8 cellular contexts compared by ENCODE assay signal in genomic region chr12:130870442-130871285, GRCh38. TPM values are rescaled to one million over a fixed set of nuclear protein-coding genes. Genes with fewer than 3 reads are reported as not detected.
DNase-seq lines count a peak whose midpoint lies in the region; ATAC-seq, FAIRE-seq and TF ChIP-seq lines count a peak whose summit lies in the region.

No MANE protein-coding gene starts in this region.

- FAIRE-seq in endothelial cell of umbilical vein (lab: Jason Lieb, UNC), result peak; percentile 84

- intact Hi-C loops in endothelial cell of umbilical vein (cut with micrococcal nuclease), result loop anchor here (1.0 to 10.0 kb wide), 6 partner anchors 31 to 1077 kb away; partner anchors contain the start of genes EP400, SFSWAP and STX2
- intact Hi-C loops in mucosa of descending colon (cut with DNase I, micrococcal nuclease), result no loop called here

- BruUV-seq in endothelial cell of umbilical vein (replicated peaks; lab: Mats Ljungman, UMichigan), result no TSS peak

- TF ChIP-seq CTCF in GM13977 (IDR thresholded peaks at IDR 0.05; ENCODE audit: extremely low read depth, insufficient read depth, missing control alignments) (peak; percentile 61), endothelial cell of umbilical vein (IDR thresholded peaks at IDR 0.05; ENCODE audit: extremely low read depth in 1 of 2, insufficient read depth in 1 of 2, low read depth in 1 of 2, low read length in 2 of 2) (peak; percentile 20 to 42), mucosa of descending colon (IDR thresholded peaks at IDR 0.05) (peak; percentile 15)

- no peaks in the 10 kb centered on the region for H3K27me3 ChIP-seq in endothelial cell of umbilical vein (ENCODE audit: control insufficient read depth in 2 of 2, insufficient read depth in 2 of 2, low read length in 2 of 2)

- CTCF ChIA-PET in endothelial cell of umbilical vein (lab: Charles Lee), result interaction anchor here (0.9 to 1.0 kb wide), 3 partner anchors 21 to 44 kb away, joined by 3 to 4 read pairs (median 3); no protein-coding TSS in a partner anchor

- ATAC-seq in HG02938 (IDR thresholded peaks at IDR 0.05; ENCODE audit: unreplicated experiment) (peak; percentile 64), mucosa of descending colon (peak; percentile 44)

- peak; percentile 89 for DNase-seq in 8988T
- DNase-seq in GM13977 (ENCODE audit: low spot score), result peak; percentile 83
- DNase-seq in NOMO-1 (lab: John Stamatoyannopoulos, UW; ENCODE audit: unreplicated experiment in 2 of 2), result peak; percentile 81 to 93
- DNase-seq in activated CD8-positive, alpha-beta memory T cell treated with anti-CD3 and anti-CD28 coated beads, Interleukin-2, amount 50 U/mL, for 4 hours, result peak; percentile 64
- peak; percentile 40 for DNase-seq in endothelial cell of umbilical vein (ENCODE audit: low read depth, low spot score)
- DNase-seq in mucosa of descending colon, result peak; percentile 48 to 72 (median 56)
- DNase-seq in stimulated activated CD8-positive, alpha-beta memory T cell treated with anti-CD3 and anti-CD28 coated beads, Interleukin-2, amount 100 ng/mL, for 1 hour (ENCODE audit: low read depth in 2 of 2), result peak; percentile 15 to 41

- no peak for TF ChIP-seq POLR2A in endothelial cell of umbilical vein (IDR thresholded peaks at IDR 0.05; ENCODE audit: low read depth, low read length)

- H4K20me1 ChIP-seq in endothelial cell of umbilical vein (replicated peaks; ENCODE audit: control insufficient read depth, extremely low read depth, insufficient read depth, low read length), result peaks cover 2% of the 10 kb centered on the region

- H3K4me2 ChIP-seq in endothelial cell of umbilical vein (ENCODE audit: insufficient read depth, low read length), result peak overlapping the region; percentile 86

- dilution Hi-C loops in endothelial cell of umbilical vein (cut with MboI; ENCODE audit: extremely low pct_ligation_motif_present, low sequenced_read_pairs), result no loop called here

- peaks cover 36% of the 10 kb centered on the region for H3K79me2 ChIP-seq in endothelial cell of umbilical vein (ENCODE audit: control insufficient read depth, insufficient read depth, low read length)

- H3K4me1 ChIP-seq in endothelial cell of umbilical vein (ENCODE audit: control insufficient read depth, extremely low read depth, insufficient read depth, low read length), result peaks cover 23% of the 10 kb centered on the region
- H3K4me1 ChIP-seq in mucosa of descending colon (ENCODE audit: low read depth), result peaks cover 13% of the 10 kb centered on the region

- H3K9me1 ChIP-seq in endothelial cell of umbilical vein (replicated peaks; ENCODE audit: control insufficient read depth, extremely low read depth, insufficient read depth, low read length), result no peaks in the 10 kb centered on the region

- H3K9ac ChIP-seq in endothelial cell of umbilical vein (replicated peaks; ENCODE audit: extremely low read depth, insufficient read depth, low read length), result peak overlapping the region; percentile 86

- H3K27ac ChIP-seq in endothelial cell of umbilical vein (ENCODE audit: insufficient read depth, low read depth, low read length), result peak overlapping the region; percentile 66

- H3K4me3 ChIP-seq in endothelial cell of umbilical vein (replicated peaks in 1 of 3; ENCODE audit: insufficient read depth in 1 of 3, low read depth in 1 of 3, low read length in 3 of 3) (peak overlapping the region in 2 of 3 experiments; percentile 64 to 73), mucosa of descending colon (no peak overlapping the region)

- in situ Hi-C loops in GM13977 (cut with MboI; ENCODE audit: low pct_unique_long_range_greater_than_20kb, low sequenced_read_pairs, unreplicated experiment), result no loop called here

- POLR2A ChIA-PET in endothelial cell of umbilical vein (lab: Charles Lee), result no interaction called here

- H3K9me3 ChIP-seq in endothelial cell of umbilical vein (replicated peaks; ENCODE audit: control insufficient read depth, insufficient read depth, low read length) (no peaks in the 10 kb centered on the region), mucosa of descending colon (no peaks in the 10 kb centered on the region)

- H3K36me3 ChIP-seq in endothelial cell of umbilical vein (ENCODE audit: control insufficient read depth in 2 of 2, extremely low read depth in 1 of 2, insufficient read depth in 2 of 2, low read length in 2 of 2), result peaks cover 5 to 25% of the 10 kb centered on the region in 2 experiments
- H3K36me3 ChIP-seq in mucosa of descending colon (ENCODE audit: low read depth), result peaks cover 5% of the 10 kb centered on the region

- peak overlapping the region; percentile 97 for H2AFZ ChIP-seq in endothelial cell of umbilical vein (ENCODE audit: low read depth, low read length)

TF ChIP-seq in endothelial cell of umbilical vein, 7 proteins besides CTCF, POLR2A, EP300 and RAD21:
- TF ChIP-seq FOS (IDR thresholded peaks at IDR 0.05; ENCODE audit: borderline replicate concordance, insufficient read depth, low read length) (no peak), MAX (IDR thresholded peaks at IDR 0.05; ENCODE audit: insufficient read depth, insufficient read length) (no peak), EZH2 (IDR thresholded peaks at IDR 0.05; ENCODE audit: borderline replicate concordance, low read depth, low read length, severe bottlenecking) (no peak), POLR2AphosphoS5 (IDR thresholded peaks at IDR 0.05; ENCODE audit: insufficient read depth, low read depth, low read length) (no peak), JUN (IDR thresholded peaks at IDR 0.05; ENCODE audit: borderline replicate concordance, insufficient read depth, insufficient read length, low read depth) (no peak), MYC (IDR thresholded peaks at IDR 0.05; ENCODE audit: low read depth, low read length) (no peak), GATA2 (IDR thresholded peaks at IDR 0.05; ENCODE audit: insufficient read depth, insufficient read length, low read depth, low read length) (no peak)

RNA-seq across cellular contexts. Expression of gene RAN, which starts 1.2 kb away (rescaled TPM):
- total RNA-seq in endothelial cell of umbilical vein, result 1,205 and 1,212 TPM in 2 replicates
- 986 and 1,075 TPM in 2 replicates for polyA plus RNA-seq in endothelial cell of umbilical vein
- polyA plus RNA-seq in endothelial cell of umbilical vein (2011; cell fraction: cytosol; rRNA removed), result 1,906 and 2,063 TPM in 2 replicates
- polyA plus RNA-seq in endothelial cell of umbilical vein (2011; cell fraction: nucleus; rRNA removed), result 895 and 1,087 TPM in 2 replicates
- polyA plus RNA-seq in endothelial cell of umbilical vein (2012), result 1,409 and 2,015 TPM in 2 replicates
- polyA minus RNA-seq in endothelial cell of umbilical vein, result 908 and 983 TPM in 2 replicates
- 640 TPM for polyA minus RNA-seq in endothelial cell of umbilical vein (2011; cell fraction: cytosol; rRNA and poly(A)+ RNA removed)
- 117 and 169 TPM in 2 replicates for polyA minus RNA-seq in endothelial cell of umbilical vein (2011; cell fraction: nucleus; rRNA and poly(A)+ RNA removed)
- total RNA-seq in mucosa of descending colon, result 100 to 1,000 TPM; 258 to 389 (median 306) TPM

RNA-seq across cellular contexts. Expression of gene STX2, which starts 31.6 kb away (rescaled TPM):
- total RNA-seq in endothelial cell of umbilical vein, result 30.7 and 32.6 TPM in 2 replicates
- polyA plus RNA-seq in endothelial cell of umbilical vein, result 24.2 and 26.2 TPM in 2 replicates
- 23.2 and 23.6 TPM in 2 replicates for polyA plus RNA-seq in endothelial cell of umbilical vein (2011; cell fraction: cytosol; rRNA removed)
- polyA plus RNA-seq in endothelial cell of umbilical vein (2011; cell fraction: nucleus; rRNA removed), result 45.4 and 65.4 TPM in 2 replicates
- polyA plus RNA-seq in endothelial cell of umbilical vein (2012), result 33.7 and 36.7 TPM in 2 replicates
- 25.8 and 28.8 TPM in 2 replicates for polyA minus RNA-seq in endothelial cell of umbilical vein
- polyA minus RNA-seq in endothelial cell of umbilical vein (2011; cell fraction: cytosol; rRNA and poly(A)+ RNA removed), result 7.0 TPM
- 8.8 and 14.8 TPM in 2 replicates for polyA minus RNA-seq in endothelial cell of umbilical vein (2011; cell fraction: nucleus; rRNA and poly(A)+ RNA removed)
- total RNA-seq in mucosa of descending colon, result 10 to 100 TPM in 1 of 3 donors, 1 to 10 TPM in 2; 1.6 to 34.2 (median 4.4) TPM

Comparison
In these comparisons a context has a peak if more than half of its experiments do, and no peak if none do; other contexts are left out.
1. DNase-seq: peak in every context shown above with its lines; median percentile 89 in 8988T; 87 in NOMO-1; 83 in GM13977; 64 in activated CD8-positive, alpha-beta memory T cell treated with anti-CD3 and anti-CD28 coated beads, Interleukin-2, amount 50 U/mL, for 4 hours; 56 in mucosa of descending colon; 40 in endothelial cell of umbilical vein; 28 in stimulated activated CD8-positive, alpha-beta memory T cell treated with anti-CD3 and anti-CD28 coated beads, Interleukin-2, amount 100 ng/mL, for 1 hour.